In the genomic region with DNA sequence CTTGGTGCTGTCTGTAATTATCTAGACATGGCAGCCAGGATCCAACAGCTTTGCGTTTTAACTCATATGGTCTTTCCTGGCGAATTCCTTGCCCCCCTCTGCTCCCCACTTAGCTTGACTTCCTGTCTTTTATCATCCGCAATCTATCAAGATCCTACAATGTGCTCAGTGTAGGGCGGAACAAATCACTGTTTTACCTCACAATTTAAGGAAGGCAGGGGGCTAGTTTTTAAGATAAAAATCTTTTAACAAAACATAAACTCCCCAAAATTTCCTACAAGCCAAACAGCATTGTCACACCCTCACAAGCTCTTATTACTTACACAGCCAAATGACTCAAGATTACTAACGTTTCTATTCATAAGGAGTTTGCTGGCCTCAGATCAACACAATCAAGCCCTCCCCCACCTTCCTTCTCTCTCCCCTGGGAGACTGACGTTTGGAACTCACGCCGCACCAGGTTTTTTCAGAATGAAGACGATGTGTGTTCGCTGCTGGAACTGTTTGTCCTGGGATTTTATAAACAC, we compare ENCODE assay signal across 8 cellular contexts. TPM values are rescaled to one million over a fixed set of nuclear protein-coding genes. Genes with fewer than 3 reads are reported as not detected.
DNase-seq lines count a peak whose midpoint lies in the region; ATAC-seq lines count a peak whose summit lies in the region.

No MANE protein-coding gene starts in this region.

- peak overlapping the region; percentile 77 for H3K27ac ChIP-seq in mesodermal cell (ENCODE audit: low read depth, low read length, severe bottlenecking)

- DNase-seq in Daoy (ENCODE audit: low read depth) (peak; percentile 91), NAMALWA (ENCODE audit: low spot score) (peak; percentile 28), dedifferentiated amniotic fluid mesenchymal stem cell (ENCODE audit: extremely low spot score) (peak; percentile 55), NCI-H2196 treated with DMSO at 0.1 percent for 48 hours (lab: John Stamatoyannopoulos, UW; ENCODE audit: unreplicated experiment) (no peak)
- DNase-seq in stimulated activated CD8-positive, alpha-beta memory T cell treated with anti-CD3 and anti-CD28 coated beads, Interleukin-4, amount 100 ng/mL, for 48 hours, result no peak
- no peak for DNase-seq in activated CD4-positive, CD25-positive, alpha-beta regulatory T cell (lab: John Stamatoyannopoulos, UW)

- peak overlapping the region; percentile 85 for H3K4me3 ChIP-seq in mesodermal cell (ENCODE audit: extremely low read depth, insufficient read depth, low read length, poor library complexity, severe bottlenecking)

- 3 to 8% methylated on average over 4 of the region's 10 CpGs for WGBS in mesodermal cell (ENCODE audit: insufficient coverage in 2 of 2), 2 experiments

- H3K4me1 ChIP-seq in mesodermal cell (ENCODE audit: control insufficient read depth, insufficient read depth, low read length, poor library complexity, severe bottlenecking), result peaks cover 10% of the 10 kb centered on the region

- no peaks in the 10 kb centered on the region for H3K9me3 ChIP-seq in mesodermal cell (ENCODE audit: control insufficient read depth, low read length)

- ATAC-seq in HG03460 (IDR thresholded peaks at IDR 0.05; ENCODE audit: unreplicated experiment), result no peak

- no peaks in the 10 kb centered on the region for H3K36me3 ChIP-seq in mesodermal cell (ENCODE audit: control insufficient read depth, insufficient read depth, low read length)

RNA-seq across cellular contexts. Expression of a gene that starts 1.3 kb away (rescaled TPM):
- total RNA-seq in Daoy (2014; rRNA removed; shearing (Covaris generic)), result 14.1 and 14.3 TPM in 2 replicates
- polyA plus RNA-seq in mesodermal cell (2013, experiment 1 of 2), result 27.8 TPM
- 28.0 TPM for polyA plus RNA-seq in mesodermal cell (2013, experiment 2 of 2)

Comparison
In these comparisons a context has a peak if more than half of its experiments do, and no peak if none do; other contexts are left out.
1. DNase-seq: peak in Daoy (single experiment), NAMALWA (single experiment) and dedifferentiated amniotic fluid mesenchymal stem cell (single experiment); none in stimulated activated CD8-positive, alpha-beta memory T cell treated with anti-CD3 and anti-CD28 coated beads, Interleukin-4, amount 100 ng/mL, for 48 hours (single experiment), activated CD4-positive, CD25-positive, alpha-beta regulatory T cell (0 of 4) and NCI-H2196 treated with DMSO at 0.1 percent for 48 hours (single experiment).